ENCODE assay signal across 5 cellular contexts in genomic region chr10:122017926-122018325, GRCh38. TPM values are rescaled to one million over a fixed set of nuclear protein-coding genes. Genes with fewer than 3 reads are reported as not detected.
"Had no signal": no experiment of that assay in that cellular context is flagged by ENCODE, and none has a peak within 500 bp of the region (broad histone marks: within the 10 kb centered on the region; RNA-seq: fewer than 3 reads in every experiment).

No MANE protein-coding gene starts in this region.

RNA-seq across cellular contexts. Expression of gene TACC2, which starts 29.0 kb away (rescaled TPM):
- total RNA-seq: activated CD4-positive, alpha-beta memory T cell treated with anti-CD3 and anti-CD28 coated beads, Interleukin-2, amount 10 ng/mL, durations not matched to agents 7 days and 5 days; activated CD4-positive, alpha-beta T cell treated with anti-CD3 and anti-CD28 coated beads, Interleukin-2, amount 10 ng/mL, durations not matched to agents 7 days and 5 days; activated naive CD8-positive, alpha-beta T cell treated with anti-CD3 and anti-CD28 coated beads, Interleukin-2, amount 10 ng/mL, durations not matched to agents 7 days and 5 days; mononuclear cell; T-helper 17 cell had no signal
